11 cellular contexts compared by ENCODE assay signal in genomic region chr5:110258460-110258859, GRCh38.
A peak's percentile ranks its signal among the peaks of the same experiment; 100 is the strongest.
DNase-seq lines count a peak whose midpoint lies in the region; ATAC-seq, FAIRE-seq and TF ChIP-seq lines count a peak whose summit lies in the region.
"Had no signal": no experiment of that assay in that cellular context is flagged by ENCODE, and none has a peak within 500 bp of the region (broad histone marks: within the 10 kb centered on the region; RNA-seq: fewer than 3 reads in every experiment).

No MANE protein-coding gene starts in this region.

- no peak for TF ChIP-seq POLR2A in breast epithelium (IDR thresholded peaks at IDR 0.05)

- ATAC-seq in GM18868 (IDR thresholded peaks at IDR 0.05; ENCODE audit: unreplicated experiment) = no peak
- ATAC-seq: K562 had no signal

- intact Hi-C loops in MCF 10A (cut with micrococcal nuclease) (no loop called here), breast epithelium (cut with DNase I; ENCODE audit: low total_unique reads) (no loop called here)

- H3K4me3 Mint-ChIP-seq in MCF 10A (ENCODE audit: unreplicated experiment) = no peak overlapping the region

- H3K4me1 ChIP-seq in breast epithelium = no peaks in the 10 kb centered on the region
- H3K4me1 ChIP-seq: tibial nerve had no signal

- CTCF ChIA-PET in MCF 10A (lab: Yijun Ruan, JAX) = interaction anchor here (0.6 kb wide), 1 partner anchor 552 kb away, joined by 3 read pairs; no protein-coding TSS in a partner anchor

- H3K36me3 Mint-ChIP-seq in MCF 10A (ENCODE audit: insufficient read depth, unreplicated experiment) = no peaks in the 10 kb centered on the region

- H3K4me3 ChIP-seq in breast epithelium (no peak overlapping the region), fibroblast of the aortic adventitia (ENCODE audit: low read depth, low read length) (no peak overlapping the region)
- H3K4me3 ChIP-seq: K562, tibial nerve had no signal

- DNase-seq in MCF 10A (ENCODE audit: unreplicated experiment) (peak; percentile 71), breast epithelium (ENCODE audit: low spot score in 2 of 2) (no peak), OCI-M1 (lab: John Stamatoyannopoulos, UW) (peak; percentile 27), fibroblast of the aortic adventitia (ENCODE audit: low read depth) (peak; percentile 6), urothelium cell line (ENCODE audit: low spot score) (peak; percentile 32), T-helper 1 cell (no peak)
- DNase-seq in activated CD8-positive, alpha-beta memory T cell treated with anti-CD3 and anti-CD28 coated beads for 24 hours = no peak
- DNase-seq: cortex of kidney had no signal

- no TSS peak for BruUV-seq in MCF 10A (replicated peaks; lab: Mats Ljungman, UMichigan)

- no peaks in the 10 kb centered on the region for H3K9me3 ChIP-seq in breast epithelium
- H3K9me3 ChIP-seq: tibial nerve had no signal

- TF ChIP-seq CTCF in MCF 10A (IDR thresholded peaks at IDR 0.05; ENCODE audit: unreplicated experiment) (no peak), breast epithelium (IDR thresholded peaks at IDR 0.05) (no peak), fibroblast of the aortic adventitia (IDR thresholded peaks at IDR 0.05; ENCODE audit: insufficient read depth, low read length) (no peak)

- FAIRE-seq in urothelium cell line (lab: Jason Lieb, UNC) = no peak
- FAIRE-seq: K562 had no signal

- H3K36me3 ChIP-seq in breast epithelium = no peaks in the 10 kb centered on the region
- H3K36me3 ChIP-seq: tibial nerve had no signal

- no peaks in the 10 kb centered on the region for H3K27me3 Mint-ChIP-seq in MCF 10A (ENCODE audit: insufficient read depth, unreplicated experiment)

- H3K4me1 Mint-ChIP-seq in MCF 10A (ENCODE audit: insufficient read depth, unreplicated experiment) = peaks cover 14% of the 10 kb centered on the region

- no peaks in the 10 kb centered on the region for H3K9me3 Mint-ChIP-seq in MCF 10A (ENCODE audit: unreplicated experiment)

- H3K27me3 ChIP-seq in breast epithelium = no peaks in the 10 kb centered on the region
- H3K27me3 ChIP-seq: tibial nerve had no signal

- H3K27ac ChIP-seq in breast epithelium = no peak overlapping the region

- H3K27ac Mint-ChIP-seq in MCF 10A (ENCODE audit: low read depth, unreplicated experiment) = peak overlapping the region; percentile 16

- POLR2A ChIA-PET in MCF 10A (lab: Yijun Ruan, JAX) = interaction anchor here (0.7 to 1.7 kb wide), 2 partner anchors 11 to 66 kb away, joined by 3 to 4 read pairs; no protein-coding TSS in a partner anchor

Comparison
In these comparisons a context has a peak if more than half of its experiments do, and no peak if none do; other contexts are left out.
1. DNase-seq: peak in MCF 10A (single experiment), OCI-M1 (single experiment), fibroblast of the aortic adventitia (single experiment) and urothelium cell line (single experiment); none in breast epithelium (0 of 2), T-helper 1 cell (0 of 5) and activated CD8-positive, alpha-beta memory T cell treated with anti-CD3 and anti-CD28 coated beads for 24 hours (single experiment).